In the genomic region with DNA sequence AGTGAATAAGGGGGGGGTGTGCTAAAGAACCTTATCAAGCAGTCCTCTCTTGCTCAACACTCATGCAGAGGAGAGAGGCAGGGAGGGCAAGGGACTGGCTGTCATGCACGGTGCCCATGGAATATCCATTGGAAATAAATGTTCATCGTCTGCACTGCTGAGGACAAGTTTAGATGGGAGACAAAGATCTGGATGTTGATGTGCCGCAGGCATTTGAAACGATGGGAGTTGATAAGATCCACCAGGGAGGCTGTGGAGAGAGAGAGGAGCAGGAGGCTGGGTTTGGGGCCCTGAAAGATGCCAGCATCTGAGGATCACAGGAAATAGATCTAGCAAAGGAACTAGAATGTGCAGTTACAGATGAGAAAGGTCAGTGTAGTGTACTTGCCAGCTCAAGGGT, we compare ENCODE assay signal across 37 cellular contexts.
"Had no signal": no experiment of that assay in that cellular context is flagged by ENCODE, and none has a peak within 500 bp of the region (broad histone marks: within the 10 kb centered on the region; RNA-seq: fewer than 3 reads in every experiment).

No MANE protein-coding gene starts in this region.

- H3K9me3 Mint-ChIP-seq: activated B cell treated with CpG ODN at 0.5 μM for 24 hours; activated CD4-positive, alpha-beta memory T cell treated with anti-CD3 and anti-CD28 coated beads for 36 hours; activated CD4-positive, alpha-beta T cell treated with anti-CD3 and anti-CD28 coated beads, Interleukin-2, amount 10 ng/mL, durations not matched to agents 24 days and 14 days; activated naive CD4-positive, alpha-beta T cell treated with anti-CD3 and anti-CD28 coated beads, Interleukin-2, amount 10 ng/mL, durations not matched to agents 7 days and 5 days; activated T-helper 1 cell treated with anti-CD3 and anti-CD28 coated beads, Interleukin-12 subunit alpha, Interleukin-12 subunit beta, Interleukin-2, Interleukin-4 antibody, amounts not matched to agents 30 ng/mL and 10 ng/mL and 1 ng/mL, durations not matched to agents 14 hours and 24 hours and 36 hours; activated T-helper 2 cell treated with anti-CD3 and anti-CD28 coated beads, Interferon-gamma antibody, Interleukin-2, Interleukin-4, amounts not matched to agents 10 μg/mL and 5 μg/mL and 100 μg/mL, durations not matched to agents 14 hours and 24 hours and 36 hours; brain; T-helper 2 cell treated with Interferon-gamma antibody and Interleukin-4, amounts not matched to agents 5 μg/mL and 100 μg/mL, for 36 hours had no signal

- H3K4me3 Mint-ChIP-seq: activated B cell treated with CpG ODN at 0.5 μM for 24 hours; activated CD4-positive, alpha-beta memory T cell treated with anti-CD3 and anti-CD28 coated beads for 36 hours; activated CD4-positive, alpha-beta T cell treated with anti-CD3 and anti-CD28 coated beads, Interleukin-2, amount 10 ng/mL, durations not matched to agents 24 days and 14 days; activated CD8-positive, alpha-beta memory T cell treated with anti-CD3 and anti-CD28 coated beads, Interleukin-2, amount 10 ng/mL, durations not matched to agents 7 days and 5 days; activated CD8-positive, alpha-beta T cell treated with anti-CD3 and anti-CD28 coated beads, Interleukin-2, amount 10 ng/mL, durations not matched to agents 7 days and 5 days; activated naive CD4-positive, alpha-beta T cell treated with anti-CD3 and anti-CD28 coated beads, Interleukin-2, amount 10 ng/mL, durations not matched to agents 7 days and 5 days; activated T-helper 1 cell treated with anti-CD3 and anti-CD28 coated beads, Interleukin-12 subunit alpha, Interleukin-12 subunit beta, Interleukin-2, Interleukin-4 antibody, amounts not matched to agents 30 ng/mL and 10 ng/mL and 1 ng/mL, durations not matched to agents 14 hours and 24 hours and 36 hours; brain; T-helper 17 cell; T-helper 2 cell treated with Interferon-gamma antibody and Interleukin-4, amounts not matched to agents 5 μg/mL and 100 μg/mL, for 36 hours had no signal

- H3K27me3 Mint-ChIP-seq: activated B cell treated with CpG ODN at 0.5 μM for 24 hours; activated CD4-positive, alpha-beta memory T cell treated with anti-CD3 and anti-CD28 coated beads for 36 hours; activated CD4-positive, alpha-beta T cell treated with anti-CD3 and anti-CD28 coated beads, Interleukin-2, amount 10 ng/mL, durations not matched to agents 24 days and 14 days; activated CD8-positive, alpha-beta memory T cell treated with anti-CD3 and anti-CD28 coated beads, Interleukin-2, amount 10 ng/mL, durations not matched to agents 7 days and 5 days; activated naive CD4-positive, alpha-beta T cell treated with anti-CD3 and anti-CD28 coated beads, Interleukin-2, amount 10 ng/mL, durations not matched to agents 7 days and 5 days; brain; T-helper 17 cell had no signal

- H3K4me1 Mint-ChIP-seq: activated B cell treated with CpG ODN at 0.5 μM for 24 hours; activated CD8-positive, alpha-beta memory T cell treated with anti-CD3 and anti-CD28 coated beads, Interleukin-2, amount 10 ng/mL, durations not matched to agents 7 days and 5 days; brain; T-helper 17 cell had no signal

- DNase-seq: activated B cell treated with CpG ODN at 0.5 μM for 24 hours; activated CD4-positive, alpha-beta memory T cell treated with anti-CD3 and anti-CD28 coated beads for 36 hours; activated CD4-positive, alpha-beta T cell treated with anti-CD3 and anti-CD28 coated beads, Interleukin-2, amount 10 ng/mL, durations not matched to agents 24 days and 14 days; activated CD8-positive, alpha-beta memory T cell treated with anti-CD3 and anti-CD28 coated beads, Interleukin-2, amount 10 ng/mL, durations not matched to agents 7 days and 5 days; activated CD8-positive, alpha-beta memory T cell treated with anti-CD3 and anti-CD28 coated beads, Interleukin-2, amount 50 U/mL, for 4 hours; activated CD8-positive, alpha-beta T cell treated with anti-CD3 and anti-CD28 coated beads, Interleukin-2, amount 10 ng/mL, durations not matched to agents 7 days and 5 days; activated effector memory CD4-positive, alpha-beta T cell treated with anti-CD3 and anti-CD28 coated beads, Interleukin-2, amount 50 U/mL, for 16 hours; activated naive CD4-positive, alpha-beta T cell; activated naive CD4-positive, alpha-beta T cell treated with anti-CD3 and anti-CD28 coated beads, Interleukin-2, amount 10 ng/mL, durations not matched to agents 7 days and 5 days; activated T-cell treated with anti-CD3 and anti-CD28 coated beads, Interleukin-2, amount 50 U/mL, for 1 hour; activated T-cell treated with anti-CD3 and anti-CD28 coated beads, Interleukin-2, amount 50 U/mL, for 48 hours; adrenal gland; amygdala; central memory CD4-positive, alpha-beta T cell; cerebellar nuclear complex; colonic mucosa; dorsolateral prefrontal cortex; effector memory CD4-positive, alpha-beta T cell; erythroblast; foreskin keratinocyte; gastrocnemius medialis; glutamatergic neuron; heart left ventricle; T-helper 1 cell; T-helper 17 cell; T1000; WERI-Rb-1 had no signal

- H3K27ac ChIP-seq: adrenal gland, ascending aorta, breast epithelium, cardiac muscle cell, colonic mucosa, dorsolateral prefrontal cortex, esophagus muscularis mucosa, foreskin keratinocyte, gastrocnemius medialis, heart left ventricle, WERI-Rb-1 had no signal

- ATAC-seq: activated CD4-positive, CD25-positive, alpha-beta regulatory T cell treated with anti-CD3 and anti-CD28 coated beads, Interleukin-2, amount 50 U/mL, for 24 hours; activated CD8-positive, alpha-beta memory T cell treated with anti-CD3 and anti-CD28 coated beads, Interleukin-2, amount 10 ng/mL, durations not matched to agents 7 days and 5 days; activated CD8-positive, alpha-beta T cell treated with anti-CD3 and anti-CD28 coated beads, Interleukin-2, amount 10 ng/mL, durations not matched to agents 7 days and 5 days; activated naive CD4-positive, alpha-beta T cell treated with anti-CD3 and anti-CD28 coated beads, Interleukin-2, amount 50 U/mL, for 72 hours; foreskin keratinocyte; gastrocnemius medialis; heart left ventricle; T-helper 17 cell had no signal

- H3K9me3 ChIP-seq: adrenal gland, ascending aorta, breast epithelium, colonic mucosa, esophagus muscularis mucosa, gastrocnemius medialis, heart left ventricle had no signal

- H3K4me1 ChIP-seq: adrenal gland, ascending aorta, breast epithelium, colonic mucosa, esophagus muscularis mucosa, foreskin keratinocyte, gastrocnemius medialis had no signal

- H3K36me3 ChIP-seq: adrenal gland, breast epithelium, cardiac muscle cell, colonic mucosa, WERI-Rb-1 had no signal

- H3K27me3 ChIP-seq: adrenal gland, ascending aorta, breast epithelium, cardiac muscle cell, colonic mucosa, dorsolateral prefrontal cortex, esophagus muscularis mucosa, foreskin keratinocyte, gastrocnemius medialis, heart left ventricle had no signal

- H3K27ac Mint-ChIP-seq: activated B cell treated with CpG ODN at 0.5 μM for 24 hours; activated CD4-positive, alpha-beta memory T cell treated with anti-CD3 and anti-CD28 coated beads for 36 hours; activated CD4-positive, alpha-beta T cell treated with anti-CD3 and anti-CD28 coated beads, Interleukin-2, amount 10 ng/mL, durations not matched to agents 24 days and 14 days; activated CD8-positive, alpha-beta memory T cell treated with anti-CD3 and anti-CD28 coated beads, Interleukin-2, amount 10 ng/mL, durations not matched to agents 7 days and 5 days; activated CD8-positive, alpha-beta T cell treated with anti-CD3 and anti-CD28 coated beads, Interleukin-2, amount 10 ng/mL, durations not matched to agents 7 days and 5 days; activated T-helper 1 cell treated with anti-CD3 and anti-CD28 coated beads, Interleukin-12 subunit alpha, Interleukin-12 subunit beta, Interleukin-2, Interleukin-4 antibody, amounts not matched to agents 30 ng/mL and 10 ng/mL and 1 ng/mL, durations not matched to agents 14 hours and 24 hours and 36 hours; activated T-helper 2 cell treated with anti-CD3 and anti-CD28 coated beads, Interferon-gamma antibody, Interleukin-2, Interleukin-4, amounts not matched to agents 10 μg/mL and 5 μg/mL and 100 μg/mL, durations not matched to agents 14 hours and 24 hours and 36 hours; brain; T-helper 17 cell; T-helper 2 cell treated with Interferon-gamma antibody and Interleukin-4, amounts not matched to agents 5 μg/mL and 100 μg/mL, for 36 hours had no signal

- H3K4me3 ChIP-seq: adrenal gland, ascending aorta, breast epithelium, cardiac muscle cell, colonic mucosa, dorsolateral prefrontal cortex, esophagus muscularis mucosa, gastrocnemius medialis, heart left ventricle had no signal
